9 cellular contexts compared by ENCODE assay signal in the genomic region with DNA sequence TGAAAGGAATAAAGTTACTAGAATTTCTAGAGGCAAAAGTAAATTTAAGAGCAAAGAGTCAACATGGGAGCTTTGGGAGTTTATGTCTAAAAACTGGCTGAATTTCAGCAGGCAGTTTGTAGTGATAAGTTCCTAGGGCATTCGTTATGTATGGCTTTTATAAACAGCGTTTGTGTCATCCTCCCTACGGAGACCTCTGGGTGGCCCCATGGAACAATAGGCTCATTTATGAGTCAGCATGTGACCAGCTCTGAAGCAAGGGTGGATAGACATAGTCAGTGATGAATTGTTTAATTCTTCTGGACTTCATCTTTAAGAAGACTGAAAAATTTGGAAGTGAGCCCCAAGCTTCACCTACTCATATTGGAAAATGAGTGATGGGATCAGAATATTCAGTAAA. TPM values are rescaled to one million over a fixed set of nuclear protein-coding genes. Genes with fewer than 3 reads are reported as not detected.
DNase-seq lines count a peak whose midpoint lies in the region; ATAC-seq, FAIRE-seq and TF ChIP-seq lines count a peak whose summit lies in the region.
"Had no signal": no experiment of that assay in that cellular context is flagged by ENCODE, and none has a peak within 500 bp of the region (broad histone marks: within the 10 kb centered on the region; RNA-seq: fewer than 3 reads in every experiment).

No MANE protein-coding gene starts in this region.

- no peaks in the 10 kb centered on the region for H3K36me3 ChIP-seq in adipocyte (ENCODE audit: control insufficient read depth, insufficient read depth, low read length, severe bottlenecking)

- H3K9me3 ChIP-seq in adipocyte (ENCODE audit: control insufficient read depth, low read length), result no peaks in the 10 kb centered on the region

- TF ChIP-seq POLR2A in GM12891 (IDR thresholded peaks at IDR 0.05; ENCODE audit: low read depth, low read length), result no peak

- TF ChIP-seq CTCF in GM13976 (IDR thresholded peaks at IDR 0.05; ENCODE audit: borderline replicate concordance, control extremely low read depth, extremely low read depth, insufficient read depth, missing control alignments) (no peak), GM13977 (IDR thresholded peaks at IDR 0.05; ENCODE audit: extremely low read depth, insufficient read depth, missing control alignments) (no peak)

- peak; percentile 33 for ATAC-seq in HG03432 (IDR thresholded peaks at IDR 0.05; ENCODE audit: unreplicated experiment)

- DNase-seq in AG08395 (ENCODE audit: low spot score) (peak; percentile 25), adipocyte (ENCODE audit: low read depth) (peak; percentile 39), inferior parietal cortex (ENCODE audit: extremely low spot score) (peak; percentile 84), GM13976 (ENCODE audit: low spot score) (no peak), GM19240 (ENCODE audit: insufficient read length, low spot score) (no peak), GM13977 (ENCODE audit: low spot score) (no peak), GM12891 (ENCODE audit: insufficient read length, low spot score) (no peak)
- DNase-seq: NCI-H2081 treated with DMSO at 0.1 percent for 48 hours had no signal

- peaks cover 17% of the 10 kb centered on the region for H3K4me1 ChIP-seq in adipocyte (ENCODE audit: control insufficient read depth, insufficient read depth, low read length)

- H3K9ac ChIP-seq in adipocyte (ENCODE audit: low read length), result no peak overlapping the region

- no peak overlapping the region for H3K4me3 ChIP-seq in adipocyte (ENCODE audit: low read length)

- in situ Hi-C loops in GM13976 (cut with MboI; ENCODE audit: low sequenced_read_pairs, unreplicated experiment) (loop anchor here (10.0 kb wide), 1 partner anchor 458 kb away; the partner anchor contains the start of gene SLC17A6), GM13977 (cut with MboI; ENCODE audit: low pct_unique_long_range_greater_than_20kb, low sequenced_read_pairs, unreplicated experiment) (loop anchor here (25.0 kb wide), 1 partner anchor 455 kb away; the partner anchor contains the start of gene SLC17A6)

- H3K27me3 ChIP-seq in adipocyte (replicated peaks; ENCODE audit: control insufficient read depth, insufficient read depth, low read length), result no peaks in the 10 kb centered on the region

- FAIRE-seq in GM12891 (lab: Jason Lieb, UNC), result no peak

TF ChIP-seq in GM12891, 5 proteins besides CTCF, POLR2A, EP300 and RAD21:
- TF ChIP-seq PAX5 (IDR thresholded peaks at IDR 0.05; ENCODE audit: insufficient read depth, low read length, severe bottlenecking), result no peak
- no peak for TF ChIP-seq POU2F2 (IDR thresholded peaks at IDR 0.05; ENCODE audit: low read depth, low read length)
- TF ChIP-seq SPI1 (IDR thresholded peaks at IDR 0.05; ENCODE audit: low read depth, low read length), result no peak
- no peak for TF ChIP-seq TAF1 (IDR thresholded peaks at IDR 0.05; ENCODE audit: low read depth, low read length)
- no peak for TF ChIP-seq POLR2AphosphoS5 (IDR thresholded peaks at IDR 0.05; ENCODE audit: low read depth, low read length)

RNA-seq across cellular contexts. Expression of gene SVIP, which starts 37.1 kb away (rescaled TPM):
- 34.7 TPM for polyA plus RNA-seq in GM12891 (2012; ENCODE audit: low read depth, missing spikeins)

Comparison
In these comparisons a context has a peak if more than half of its experiments do, and no peak if none do; other contexts are left out.
1. DNase-seq: peak in AG08395 (single experiment), adipocyte (single experiment) and inferior parietal cortex (single experiment); none in GM13976 (single experiment), GM19240 (single experiment), GM13977 (single experiment) and GM12891 (single experiment).